Comparison of ENCODE assay signal across 1 cellular context in the genomic region with DNA sequence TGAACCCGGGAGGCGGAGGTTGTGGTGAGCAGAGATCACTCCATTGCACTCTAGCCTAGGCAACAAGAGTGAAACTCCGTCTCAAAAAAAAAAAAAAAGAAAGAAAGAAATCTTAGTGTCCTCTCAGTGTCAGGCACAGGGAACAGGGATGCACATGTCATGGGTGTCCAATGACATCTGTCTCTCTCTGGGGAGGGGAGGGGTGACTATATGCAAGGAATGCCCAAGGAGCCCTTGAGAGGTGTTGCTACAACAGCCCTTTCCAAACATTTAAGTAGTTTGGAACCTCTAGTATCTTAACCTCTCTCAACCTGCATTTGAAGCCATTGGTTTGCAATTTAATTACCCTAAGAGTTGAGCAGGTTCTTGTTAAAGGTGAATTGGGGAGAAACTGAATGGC.
TF ChIP-seq lines count a peak whose summit lies in the region.

No MANE protein-coding gene starts in this region.

TF ChIP-seq in H1, 55 proteins besides CTCF, POLR2A, EP300 and RAD21:
- TF ChIP-seq CBX5 (IDR thresholded peaks at IDR 0.05; ENCODE audit: low read depth, low read length) (no peak), SP4 (IDR thresholded peaks at IDR 0.05; ENCODE audit: low read length) (no peak), EZH2 (IDR thresholded peaks at IDR 0.05; ENCODE audit: low read depth, low read length, severe bottlenecking) (no peak), ATF3 (IDR thresholded peaks at IDR 0.05; ENCODE audit: insufficient read depth, low read depth, low read length) (no peak), JUN (IDR thresholded peaks at IDR 0.05; ENCODE audit: low read depth, low read length) (no peak), SIX5 (IDR thresholded peaks at IDR 0.05; ENCODE audit: low read depth, low read length) (no peak), CTBP2 (IDR thresholded peaks at IDR 0.05; ENCODE audit: borderline replicate concordance, insufficient read depth, insufficient read length, low read length) (no peak)
